In genomic region chr9:129596541-129597328, GRCh38 we compare ENCODE assay signal across 8 cellular contexts. TPM values are rescaled to one million over a fixed set of nuclear protein-coding genes. Genes with fewer than 3 reads are reported as not detected.
DNase-seq lines count a peak whose midpoint lies in the region; ATAC-seq, FAIRE-seq and TF ChIP-seq lines count a peak whose summit lies in the region.

No MANE protein-coding gene starts in this region.

- H3K9me3 Mint-ChIP-seq in activated CD8-positive, alpha-beta memory T cell treated with anti-CD3 and anti-CD28 coated beads, Interleukin-2, amount 10 ng/mL, durations not matched to agents 7 days and 5 days (ENCODE audit: low read depth) = no peaks in the 10 kb centered on the region
- H3K9me3 Mint-ChIP-seq in mesothelial cell of epicardium = no peaks in the 10 kb centered on the region

- no peak for TF ChIP-seq CTCF in mesothelial cell of epicardium (IDR thresholded peaks at IDR 0.05; ENCODE audit: unreplicated experiment)

- peaks cover 15% of the 10 kb centered on the region for H3K27me3 Mint-ChIP-seq in activated CD8-positive, alpha-beta memory T cell treated with anti-CD3 and anti-CD28 coated beads, Interleukin-2, amount 10 ng/mL, durations not matched to agents 7 days and 5 days
- no peaks in the 10 kb centered on the region for H3K27me3 Mint-ChIP-seq in mesothelial cell of epicardium (ENCODE audit: low read depth)

- peaks cover 28% of the 10 kb centered on the region for H3K4me1 Mint-ChIP-seq in activated CD8-positive, alpha-beta memory T cell treated with anti-CD3 and anti-CD28 coated beads, Interleukin-2, amount 10 ng/mL, durations not matched to agents 7 days and 5 days
- peaks cover 54% of the 10 kb centered on the region for H3K4me1 Mint-ChIP-seq in mesothelial cell of epicardium

- H3K36me3 Mint-ChIP-seq in activated CD8-positive, alpha-beta memory T cell treated with anti-CD3 and anti-CD28 coated beads, Interleukin-2, amount 10 ng/mL, durations not matched to agents 7 days and 5 days = no peaks in the 10 kb centered on the region
- no peaks in the 10 kb centered on the region for H3K36me3 Mint-ChIP-seq in mesothelial cell of epicardium

- peak overlapping the region; percentile 68 for H3K27ac Mint-ChIP-seq in activated CD8-positive, alpha-beta memory T cell treated with anti-CD3 and anti-CD28 coated beads, Interleukin-2, amount 10 ng/mL, durations not matched to agents 7 days and 5 days
- peak overlapping the region; percentile 90 for H3K27ac Mint-ChIP-seq in mesothelial cell of epicardium

- FAIRE-seq in urothelium cell line (lab: Jason Lieb, UNC) = no peak

- CTCF ChIA-PET in activated CD8-positive, alpha-beta memory T cell treated with anti-CD3 and anti-CD28 coated beads, Interleukin-2, amount 10 ng/mL, durations not matched to agents 7 days and 5 days (lab: Charles Lee) = interaction anchor here (0.9 to 3.5 kb wide), 12 partner anchors 10 to 465 kb away, joined by 3 to 23 read pairs (median 4); partner anchors contain the start of gene NTMT1

- peak; percentile 14 for ATAC-seq in activated CD8-positive, alpha-beta memory T cell treated with anti-CD3 and anti-CD28 coated beads, Interleukin-2, amount 10 ng/mL, durations not matched to agents 7 days and 5 days
- no peak for ATAC-seq in GM19455 (IDR thresholded peaks at IDR 0.05; ENCODE audit: unreplicated experiment)

- DNase-seq in activated CD8-positive, alpha-beta memory T cell treated with anti-CD3 and anti-CD28 coated beads, Interleukin-2, amount 10 ng/mL, durations not matched to agents 7 days and 5 days = no peak
- DNase-seq in activated CD8-positive, alpha-beta memory T cell treated with anti-CD3 and anti-CD28 coated beads for 24 hours = no peak
- DNase-seq in ecto neural progenitor cell (ENCODE audit: low spot score) = peak; percentile 91
- peak in 1 of 2 experiments; percentile 59 for DNase-seq in mesothelial cell of epicardium (ENCODE audit: low spot score in 2 of 2, unreplicated experiment in 2 of 2)
- peak; percentile 79 for DNase-seq in urothelium cell line (ENCODE audit: low spot score)
- no peak for DNase-seq in NCI-H2029 (lab: John Stamatoyannopoulos, UW)
- DNase-seq in glomerular visceral epithelial cell (ENCODE audit: extremely low spot score) = no peak

- H3K4me3 Mint-ChIP-seq in activated CD8-positive, alpha-beta memory T cell treated with anti-CD3 and anti-CD28 coated beads, Interleukin-2, amount 10 ng/mL, durations not matched to agents 7 days and 5 days = peak overlapping the region; percentile 59
- H3K4me3 Mint-ChIP-seq in mesothelial cell of epicardium = peak overlapping the region; percentile 69

RNA-seq across cellular contexts. Expression of gene C9orf50, which starts 24.2 kb away (rescaled TPM):
- not detected for total RNA-seq in activated CD8-positive, alpha-beta memory T cell treated with anti-CD3 and anti-CD28 coated beads, Interleukin-2, amount 10 ng/mL, durations not matched to agents 7 days and 5 days
- total RNA-seq in mesothelial cell of epicardium = 0.23 to 0.87 TPM (median 0.69 TPM) in 3 replicates

RNA-seq across cellular contexts. Expression of gene NTMT1, which starts 29.2 kb away (rescaled TPM):
- total RNA-seq in activated CD8-positive, alpha-beta memory T cell treated with anti-CD3 and anti-CD28 coated beads, Interleukin-2, amount 10 ng/mL, durations not matched to agents 7 days and 5 days = 10 to 100 TPM; 37.2 to 46.2 TPM
- total RNA-seq in mesothelial cell of epicardium = 30.7 to 33.3 TPM (median 33.0 TPM) in 3 replicates

RNA-seq across cellular contexts. Expression of gene ASB6, which starts 45.2 kb away (rescaled TPM):
- total RNA-seq in activated CD8-positive, alpha-beta memory T cell treated with anti-CD3 and anti-CD28 coated beads, Interleukin-2, amount 10 ng/mL, durations not matched to agents 7 days and 5 days = 10 to 100 TPM; 25.0 to 26.4 TPM
- 24.5 to 26.2 TPM (median 24.6 TPM) in 3 replicates for total RNA-seq in mesothelial cell of epicardium

Comparison
In these comparisons a context has a peak if more than half of its experiments do, and no peak if none do; other contexts are left out.
1. DNase-seq: peak in ecto neural progenitor cell (single experiment) and urothelium cell line (single experiment); none in activated CD8-positive, alpha-beta memory T cell treated with anti-CD3 and anti-CD28 coated beads, Interleukin-2, amount 10 ng/mL, durations not matched to agents 7 days and 5 days (single experiment), activated CD8-positive, alpha-beta memory T cell treated with anti-CD3 and anti-CD28 coated beads for 24 hours (single experiment), NCI-H2029 (single experiment) and glomerular visceral epithelial cell (single experiment).